ENCODE assay signal across 22 cellular contexts in genomic region chr7:144473908-144474307, GRCh38.
"Had no signal": no experiment of that assay in that cellular context is flagged by ENCODE, and none has a peak within 500 bp of the region (broad histone marks: within the 10 kb centered on the region; RNA-seq: fewer than 3 reads in every experiment).

No MANE protein-coding gene starts in this region.

- DNase-seq: activated T-cell treated with anti-CD3 and anti-CD28 coated beads, Interleukin-2, amount 50 U/mL, for 1 hour; aorta; effector CD8-positive, alpha-beta T cell; foreskin melanocyte; immature natural killer cell; ovary; spleen; stimulated activated CD4-positive, alpha-beta T cell treated with anti-CD3 and anti-CD28 coated beads, Interleukin-4, amount 100 ng/mL, for 24 hours; stimulated activated naive CD8-positive, alpha-beta T cell treated with anti-CD3 and anti-CD28 coated beads, Interleukin-15, Interleukin-2, amounts not matched to agents 100 U/mL and 50 U/mL, for 24 hours; T1000; upper lobe of right lung had no signal

- H3K4me3 ChIP-seq: hepatocyte, ovary, prostate gland, right atrium auricular region, spleen, upper lobe of right lung had no signal

- H2AFZ ChIP-seq: hepatocyte had no signal

- H3K79me2 ChIP-seq: hepatocyte had no signal

- H3K27ac Mint-ChIP-seq: activated naive CD4-positive, alpha-beta T cell treated with anti-CD3 and anti-CD28 coated beads, Interleukin-2, amount 50 U/mL, for 72 hours; dendritic cell treated with granulocyte-macrophage colony-stimulating factor and Interleukin-4, amounts not matched to agents 40 ng/mL and 50 ng/mL, for 4 days; immature natural killer cell; memory B cell; nephron; WTC11 had no signal

- H3K4me2 ChIP-seq: hepatocyte had no signal

- H3K36me3 Mint-ChIP-seq: brain, WTC11 had no signal

- H3K27me3 ChIP-seq: hepatocyte, neutrophil, ovary, right atrium auricular region, spleen, upper lobe of right lung had no signal

- H3K4me3 Mint-ChIP-seq: brain; dendritic cell treated with granulocyte-macrophage colony-stimulating factor and Interleukin-4, amounts not matched to agents 40 ng/mL and 50 ng/mL, for 4 days; immature natural killer cell; memory B cell; nephron; WTC11 had no signal

- H3K9me3 ChIP-seq: neutrophil, ovary, prostate gland, right atrium auricular region, spleen, upper lobe of right lung had no signal

- H3K4me1 ChIP-seq: prostate gland, upper lobe of right lung had no signal

- H3K9me3 Mint-ChIP-seq: brain; dendritic cell treated with granulocyte-macrophage colony-stimulating factor and Interleukin-4, amounts not matched to agents 40 ng/mL and 50 ng/mL, for 4 days; memory B cell; nephron; WTC11 had no signal

- H3K36me3 ChIP-seq: neutrophil, ovary, prostate gland, right atrium auricular region, spleen, upper lobe of right lung had no signal

- H3K27me3 Mint-ChIP-seq: dendritic cell treated with granulocyte-macrophage colony-stimulating factor and Interleukin-4, amounts not matched to agents 40 ng/mL and 50 ng/mL, for 4 days; memory B cell had no signal

- H3K27ac ChIP-seq: hepatocyte, neutrophil, ovary, prostate gland, right atrium auricular region, spleen, upper lobe of right lung had no signal

- ATAC-seq: activated naive CD4-positive, alpha-beta T cell treated with anti-CD3 and anti-CD28 coated beads, Interleukin-2, amount 50 U/mL, for 72 hours; esophagus mucosa; stimulated activated naive CD8-positive, alpha-beta T cell treated with anti-CD3 and anti-CD28 coated beads, Interleukin-15, Interleukin-2, amounts not matched to agents 100 U/mL and 50 U/mL, for 24 hours; upper lobe of right lung; WTC11 had no signal

- H3K4me1 Mint-ChIP-seq: immature natural killer cell had no signal
